Comparison of ENCODE assay signal across 30 cellular contexts in the genomic region with DNA sequence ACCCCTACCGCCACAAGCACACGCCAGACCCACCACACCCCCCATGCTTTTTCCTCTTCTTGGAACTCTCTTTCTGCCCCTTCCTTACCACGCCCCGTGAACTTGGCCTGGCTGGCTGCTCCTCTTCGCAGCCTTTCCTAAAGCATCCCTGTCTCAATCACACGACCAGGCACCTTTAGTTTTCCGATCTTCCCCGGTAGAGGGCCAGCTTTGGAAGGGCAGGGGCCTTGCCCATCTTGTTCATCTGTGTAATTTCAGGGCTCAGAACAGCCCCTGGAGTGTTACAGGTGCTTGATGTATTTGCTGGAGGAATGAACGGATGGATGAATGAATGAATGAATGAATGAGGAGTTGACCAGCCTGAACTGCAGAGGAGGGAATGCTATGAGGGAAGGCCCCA. TPM values are rescaled to one million over a fixed set of nuclear protein-coding genes. Genes with fewer than 3 reads are reported as not detected.
"Had no signal": no experiment of that assay in that cellular context is flagged by ENCODE, and none has a peak within 500 bp of the region (broad histone marks: within the 10 kb centered on the region; RNA-seq: fewer than 3 reads in every experiment).

No MANE protein-coding gene starts in this region.

- H3K9ac ChIP-seq: parathyroid adenoma had no signal

- ATAC-seq: activated CD4-positive, CD25-positive, alpha-beta regulatory T cell treated with anti-CD3 and anti-CD28 coated beads, Interleukin-2, amount 50 U/mL, for 24 hours; activated CD8-positive, alpha-beta memory T cell treated with anti-CD3 and anti-CD28 coated beads, Interleukin-2, amount 10 ng/mL, durations not matched to agents 7 days and 5 days; activated CD8-positive, alpha-beta T cell treated with anti-CD3 and anti-CD28 coated beads for 36 hours; activated naive CD8-positive, alpha-beta T cell treated with anti-CD3 and anti-CD28 coated beads, Interleukin-2, amount 50 U/mL, for 24 hours; body of pancreas; natural killer cell; stimulated activated naive CD8-positive, alpha-beta T cell treated with anti-CD3 and anti-CD28 coated beads, Interleukin-15, Interleukin-2, amounts not matched to agents 100 U/mL and 50 U/mL, for 24 hours; T-helper 17 cell had no signal

- H3K4me1 ChIP-seq: body of pancreas, parathyroid adenoma had no signal

- H3K36me3 ChIP-seq: neutrophil, tibial nerve had no signal

- H3K9me3 ChIP-seq: body of pancreas, neutrophil, tibial nerve had no signal

- H3K27ac Mint-ChIP-seq: activated CD4-positive, alpha-beta T cell treated with anti-CD3 and anti-CD28 coated beads, Interleukin-2, amount 10 ng/mL, durations not matched to agents 24 days and 14 days; activated CD8-positive, alpha-beta memory T cell treated with anti-CD3 and anti-CD28 coated beads, Interleukin-2, amount 10 ng/mL, durations not matched to agents 7 days and 5 days; activated CD8-positive, alpha-beta T cell treated with anti-CD3 and anti-CD28 coated beads for 36 hours; activated naive CD8-positive, alpha-beta T cell treated with anti-CD3 and anti-CD28 coated beads, Interleukin-2, amount 50 U/mL, for 24 hours; activated T-helper 1 cell treated with anti-CD3 and anti-CD28 coated beads, Interleukin-12 subunit alpha, Interleukin-12 subunit beta, Interleukin-2, Interleukin-4 antibody, amounts not matched to agents 30 ng/mL and 10 ng/mL and 1 ng/mL, durations not matched to agents 14 hours and 24 hours and 36 hours; natural killer cell; T-helper 17 cell had no signal

- H3K27me3 ChIP-seq: body of pancreas had no signal

- H3K4me3 Mint-ChIP-seq: activated CD4-positive, alpha-beta T cell treated with anti-CD3 and anti-CD28 coated beads, Interleukin-2, amount 10 ng/mL, durations not matched to agents 24 days and 14 days; activated CD8-positive, alpha-beta memory T cell treated with anti-CD3 and anti-CD28 coated beads, Interleukin-2, amount 10 ng/mL, durations not matched to agents 7 days and 5 days; activated CD8-positive, alpha-beta T cell treated with anti-CD3 and anti-CD28 coated beads for 36 hours; activated naive CD8-positive, alpha-beta T cell treated with anti-CD3 and anti-CD28 coated beads, Interleukin-2, amount 50 U/mL, for 24 hours; activated T-helper 1 cell treated with anti-CD3 and anti-CD28 coated beads, Interleukin-12 subunit alpha, Interleukin-12 subunit beta, Interleukin-2, Interleukin-4 antibody, amounts not matched to agents 30 ng/mL and 10 ng/mL and 1 ng/mL, durations not matched to agents 14 hours and 24 hours and 36 hours; natural killer cell; T-helper 17 cell had no signal

- H3K4me3 ChIP-seq: body of pancreas, tibial nerve had no signal

- H3K27ac ChIP-seq: body of pancreas, neutrophil, parathyroid adenoma, tibial nerve had no signal

- H3K36me3 Mint-ChIP-seq: activated CD8-positive, alpha-beta memory T cell treated with anti-CD3 and anti-CD28 coated beads, Interleukin-2, amount 10 ng/mL, durations not matched to agents 7 days and 5 days; natural killer cell had no signal

- H3K9me3 Mint-ChIP-seq: activated CD4-positive, alpha-beta T cell treated with anti-CD3 and anti-CD28 coated beads, Interleukin-2, amount 10 ng/mL, durations not matched to agents 24 days and 14 days; activated CD8-positive, alpha-beta T cell treated with anti-CD3 and anti-CD28 coated beads for 36 hours; activated naive CD8-positive, alpha-beta T cell treated with anti-CD3 and anti-CD28 coated beads, Interleukin-2, amount 50 U/mL, for 24 hours; activated T-helper 1 cell treated with anti-CD3 and anti-CD28 coated beads, Interleukin-12 subunit alpha, Interleukin-12 subunit beta, Interleukin-2, Interleukin-4 antibody, amounts not matched to agents 30 ng/mL and 10 ng/mL and 1 ng/mL, durations not matched to agents 14 hours and 24 hours and 36 hours; natural killer cell had no signal

- DNase-seq: activated CD4-positive, alpha-beta T cell treated with anti-CD3 and anti-CD28 coated beads, Interleukin-2, amount 10 ng/mL, durations not matched to agents 24 days and 14 days; activated CD8-positive, alpha-beta memory T cell treated with anti-CD3 and anti-CD28 coated beads, Interleukin-2, amount 10 ng/mL, durations not matched to agents 7 days and 5 days; activated CD8-positive, alpha-beta T cell treated with anti-CD3 and anti-CD28 coated beads for 36 hours; activated gamma-delta T cell; activated naive CD4-positive, alpha-beta T cell treated with anti-CD3 and anti-CD28 coated beads, Interleukin-2, amount 50 U/mL, for 16 hours; activated naive CD8-positive, alpha-beta T cell treated with anti-CD3 and anti-CD28 coated beads, Interleukin-2, amount 50 U/mL, for 24 hours; activated T-cell treated with anti-CD3 and anti-CD28 coated beads for 4 hours; body of pancreas; kidney glomerular epithelial cell; mammary epithelial cell; natural killer cell; stimulated activated CD4-positive, alpha-beta T cell treated with anti-CD3 and anti-CD28 coated beads, Interleukin-12 subunit alpha, Interleukin-12 subunit beta, amount 100 ng/mL, for 4 hours; stimulated activated CD4-positive, alpha-beta T cell treated with anti-CD3 and anti-CD28 coated beads, Interleukin-4, amount 100 ng/mL, for 4 hours; stimulated activated naive CD8-positive, alpha-beta T cell treated with anti-CD3 and anti-CD28 coated beads, Interleukin-15, Interleukin-2, amounts not matched to agents 100 U/mL and 50 U/mL, for 24 hours; SW 1271; T-helper 17 cell had no signal

RNA-seq across cellular contexts. Expression of a gene that starts 3.7 kb away (rescaled TPM):
- total RNA-seq: activated CD4-positive, alpha-beta T cell treated with anti-CD3 and anti-CD28 coated beads, Interleukin-2, amount 10 ng/mL, durations not matched to agents 24 days and 14 days; activated CD8-positive, alpha-beta memory T cell treated with anti-CD3 and anti-CD28 coated beads, Interleukin-2, amount 10 ng/mL, durations not matched to agents 7 days and 5 days; activated CD8-positive, alpha-beta T cell treated with anti-CD3 and anti-CD28 coated beads for 36 hours; activated T-helper 1 cell treated with anti-CD3 and anti-CD28 coated beads, Interleukin-12 subunit alpha, Interleukin-12 subunit beta, Interleukin-2, Interleukin-4 antibody, amounts not matched to agents 30 ng/mL and 10 ng/mL and 1 ng/mL, durations not matched to agents 14 hours and 24 hours and 36 hours; body of pancreas; cardiac septum; epithelial cell of proximal tubule; fibroblast of villous mesenchyme; left ventricle myocardium superior; mammary epithelial cell; natural killer cell; pulmonary artery endothelial cell; right cardiac atrium; skeletal muscle tissue; subcutaneous adipose tissue; T-helper 17 cell; tibial nerve; urinary bladder had no signal
- polyA plus RNA-seq: mammary epithelial cell, right cardiac atrium, urinary bladder had no signal

RNA-seq across cellular contexts. Expression of a gene that starts 45.9 kb away (rescaled TPM):
- total RNA-seq: fibroblast of villous mesenchyme had no signal
